Comparison of ENCODE assay signal across 24 cellular contexts in the genomic region with DNA sequence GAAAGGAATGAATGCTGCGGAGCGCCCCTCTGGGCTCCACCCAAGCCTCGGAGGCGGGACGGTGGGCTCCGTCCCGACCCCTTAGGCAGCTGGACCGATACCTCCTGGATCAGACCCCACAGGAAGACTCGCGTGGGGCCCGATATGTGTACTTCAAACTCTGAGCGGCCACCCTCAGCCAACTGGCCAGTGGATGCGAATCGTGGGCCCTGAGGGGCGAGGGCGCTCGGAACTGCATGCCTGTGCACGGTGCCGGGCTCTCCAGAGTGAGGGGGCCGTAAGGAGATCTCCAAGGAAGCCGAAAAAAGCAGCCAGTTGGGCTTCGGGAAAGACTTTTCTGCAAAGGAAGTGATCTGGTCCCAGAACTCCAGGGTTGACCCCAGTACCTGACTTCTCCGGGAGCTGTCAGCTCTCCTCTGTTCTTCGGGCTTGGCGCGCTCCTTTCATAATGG. TPM values are rescaled to one million over a fixed set of nuclear protein-coding genes. Genes with fewer than 3 reads are reported as not detected.
"Had no signal": no experiment of that assay in that cellular context is flagged by ENCODE, and none has a peak within 500 bp of the region (broad histone marks: within the 10 kb centered on the region; RNA-seq: fewer than 3 reads in every experiment).

No MANE protein-coding gene starts in this region.

- H3K27ac ChIP-seq: dorsolateral prefrontal cortex, esophagus squamous epithelium, hepatocyte, SJCRH30, tibial artery, WERI-Rb-1 had no signal

- H3K36me3 ChIP-seq: esophagus squamous epithelium, SJCRH30, tibial artery, WERI-Rb-1 had no signal

- H3K4me1 ChIP-seq: SJCRH30 had no signal

- H3K4me3 Mint-ChIP-seq: activated CD4-positive, alpha-beta memory T cell treated with anti-CD3 and anti-CD28 coated beads, Interleukin-2, amount 10 ng/mL, durations not matched to agents 7 days and 5 days; activated CD4-positive, alpha-beta T cell treated with anti-CD3 and anti-CD28 coated beads for 36 hours; T-helper 17 cell had no signal

- H3K9me3 ChIP-seq: esophagus squamous epithelium, SJCRH30, tibial artery had no signal

- DNase-seq: activated CD4-positive, alpha-beta memory T cell treated with anti-CD3 and anti-CD28 coated beads, Interleukin-2, amount 10 ng/mL, durations not matched to agents 7 days and 5 days; activated CD4-positive, alpha-beta T cell treated with anti-CD3 and anti-CD28 coated beads for 36 hours; activated gamma-delta T cell treated with Interleukin-2 at 50 U/mL for 16 hours; dorsolateral prefrontal cortex; esophagus squamous epithelium; kidney glomerular epithelial cell; left ventricle myocardium superior; mesenchymal stem cell; SJCRH30; stimulated activated CD4-positive, alpha-beta T cell treated with anti-CD3 and anti-CD28 coated beads, Interleukin-2, amount 100 ng/mL, for 48 hours; stimulated activated naive CD4-positive, alpha-beta T cell; T-helper 17 cell; tibial artery; WERI-Rb-1 had no signal

- H3K4me3 ChIP-seq: dorsolateral prefrontal cortex, esophagus squamous epithelium, hepatocyte, SJCRH30, tibial artery had no signal

- ATAC-seq: activated T-cell treated with anti-CD3 and anti-CD28 coated beads, Interleukin-2, amount 50 U/mL, for 72 hours; left ventricle myocardium superior; T-helper 17 cell had no signal

- H3K27ac Mint-ChIP-seq: activated CD4-positive, alpha-beta memory T cell treated with anti-CD3 and anti-CD28 coated beads, Interleukin-2, amount 10 ng/mL, durations not matched to agents 7 days and 5 days; activated CD4-positive, alpha-beta T cell treated with anti-CD3 and anti-CD28 coated beads for 36 hours; activated T-cell treated with anti-CD3 and anti-CD28 coated beads, Interleukin-2, amount 50 U/mL, for 72 hours; nephron; T-helper 17 cell had no signal

- H3K9me3 Mint-ChIP-seq: activated CD4-positive, alpha-beta memory T cell treated with anti-CD3 and anti-CD28 coated beads, Interleukin-2, amount 10 ng/mL, durations not matched to agents 7 days and 5 days; activated T-cell treated with anti-CD3 and anti-CD28 coated beads, Interleukin-2, amount 50 U/mL, for 72 hours had no signal

RNA-seq across cellular contexts. Expression of a gene that starts 8.6 kb away (rescaled TPM):
- total RNA-seq: activated CD4-positive, alpha-beta memory T cell treated with anti-CD3 and anti-CD28 coated beads, Interleukin-2, amount 10 ng/mL, durations not matched to agents 7 days and 5 days; activated CD4-positive, alpha-beta T cell treated with anti-CD3 and anti-CD28 coated beads for 36 hours; activated T-cell treated with anti-CD3 and anti-CD28 coated beads, Interleukin-2, amount 50 U/mL, for 72 hours; astrocyte; dorsolateral prefrontal cortex; esophagus squamous epithelium; fibroblast of villous mesenchyme; glomerular endothelial cell; left ventricle myocardium superior; osteocyte; renal cortical epithelial cell; SJCRH30; skeletal muscle tissue; subcutaneous adipose tissue; T-helper 17 cell had no signal

RNA-seq across cellular contexts. Expression of a gene that starts 40.7 kb away (rescaled TPM):
- total RNA-seq: activated CD4-positive, alpha-beta memory T cell treated with anti-CD3 and anti-CD28 coated beads, Interleukin-2, amount 10 ng/mL, durations not matched to agents 7 days and 5 days; activated CD4-positive, alpha-beta T cell treated with anti-CD3 and anti-CD28 coated beads for 36 hours; activated T-cell treated with anti-CD3 and anti-CD28 coated beads, Interleukin-2, amount 50 U/mL, for 72 hours; astrocyte; esophagus squamous epithelium; fibroblast of villous mesenchyme; glomerular endothelial cell; left ventricle myocardium superior; osteocyte; renal cortical epithelial cell; SJCRH30; skeletal muscle tissue; subcutaneous adipose tissue; T-helper 17 cell had no signal
